ENCODE assay signal across 17 cellular contexts in genomic region chr12:103698752-103699540, GRCh38.
A peak's percentile ranks its signal among the peaks of the same experiment; 100 is the strongest.
DNase-seq lines count a peak whose midpoint lies in the region; ATAC-seq and TF ChIP-seq lines count a peak whose summit lies in the region.
"Had no signal": no experiment of that assay in that cellular context is flagged by ENCODE, and none has a peak within 500 bp of the region (broad histone marks: within the 10 kb centered on the region; RNA-seq: fewer than 3 reads in every experiment).

No MANE protein-coding gene starts in this region.

- no peaks in the 10 kb centered on the region for H3K9me3 ChIP-seq in naive thymus-derived CD4-positive, alpha-beta T cell (ENCODE audit: control insufficient read depth in 2 of 3, low read length in 3 of 3)
- H3K9me3 ChIP-seq: adrenal gland, HAP-1, uterus had no signal

- peak; percentile 24 for DNase-seq in GM10266 (ENCODE audit: extremely low spot score)
- peak; percentile 23 to 59 for DNase-seq in HL-60 (ENCODE audit: low read depth in 1 of 2, low spot score in 1 of 2)
- no peak for DNase-seq in activated naive CD8-positive, alpha-beta T cell treated with anti-CD3 and anti-CD28 coated beads for 36 hours
- DNase-seq in naive thymus-derived CD4-positive, alpha-beta T cell = no peak
- DNase-seq in T-helper 9 cell = no peak
- no peak for DNase-seq in brain microvascular endothelial cell
- DNase-seq: activated CD4-positive, CD25-positive, alpha-beta regulatory T cell; adrenal gland; mesenchymal stem cell; NCI-H510A treated with DMSO at 0.1 percent for 48 hours; stimulated activated CD4-positive, alpha-beta T cell treated with anti-CD3 and anti-CD28 coated beads, Interleukin-4, amount 100 ng/mL, for 24 hours; uterus had no signal

- POLR2A ChIA-PET in naive thymus-derived CD4-positive, alpha-beta T cell (lab: Charles Lee) = no interaction called here

- no peaks in the 10 kb centered on the region for H3K9me3 Mint-ChIP-seq in activated naive CD8-positive, alpha-beta T cell treated with anti-CD3 and anti-CD28 coated beads for 36 hours
- H3K9me3 Mint-ChIP-seq in naive thymus-derived CD4-positive, alpha-beta T cell = no peaks in the 10 kb centered on the region
- H3K9me3 Mint-ChIP-seq: neural crest cell; T-helper 1 cell treated with Interleukin-12 subunit alpha and Interleukin-12 subunit beta and Interleukin-4 antibody, amounts not matched to agents 30 μg/mL and 1 μg/mL, for 36 hours had no signal

- peaks cover 9% of the 10 kb centered on the region for H3K4me1 Mint-ChIP-seq in activated naive CD8-positive, alpha-beta T cell treated with anti-CD3 and anti-CD28 coated beads for 36 hours
- H3K4me1 Mint-ChIP-seq in naive thymus-derived CD4-positive, alpha-beta T cell = no peaks in the 10 kb centered on the region
- H3K4me1 Mint-ChIP-seq: neural crest cell had no signal

- intact Hi-C loops in naive thymus-derived CD4-positive, alpha-beta T cell (cut with micrococcal nuclease) = no loop called here

- no peaks in the 10 kb centered on the region for H3K36me3 Mint-ChIP-seq in activated naive CD8-positive, alpha-beta T cell treated with anti-CD3 and anti-CD28 coated beads for 36 hours
- no peaks in the 10 kb centered on the region for H3K36me3 Mint-ChIP-seq in naive thymus-derived CD4-positive, alpha-beta T cell

- CTCF ChIA-PET in naive thymus-derived CD4-positive, alpha-beta T cell (lab: Charles Lee) = no interaction called here

- H3K4me3 ChIP-seq in HL-60 (replicated peaks; ENCODE audit: insufficient read depth, low read length) = no peak overlapping the region
- H3K4me3 ChIP-seq in naive thymus-derived CD4-positive, alpha-beta T cell (ENCODE audit: low read length) = no peak overlapping the region
- no peak overlapping the region for H3K4me3 ChIP-seq in brain microvascular endothelial cell (ENCODE audit: low read depth, low read length)
- H3K4me3 ChIP-seq: adrenal gland, HAP-1, uterus had no signal

- H3K36me3 ChIP-seq in naive thymus-derived CD4-positive, alpha-beta T cell (ENCODE audit: control insufficient read depth in 2 of 3, insufficient read depth in 3 of 3, low read length in 3 of 3) = no peaks in the 10 kb centered on the region
- H3K36me3 ChIP-seq in brain microvascular endothelial cell (replicated peaks) = no peaks in the 10 kb centered on the region
- H3K36me3 ChIP-seq: adrenal gland, HAP-1, uterus had no signal

- H3K4me3 Mint-ChIP-seq in activated naive CD8-positive, alpha-beta T cell treated with anti-CD3 and anti-CD28 coated beads for 36 hours = no peak overlapping the region
- no peak overlapping the region for H3K4me3 Mint-ChIP-seq in naive thymus-derived CD4-positive, alpha-beta T cell
- H3K4me3 Mint-ChIP-seq: neural crest cell; T-helper 1 cell treated with Interleukin-12 subunit alpha and Interleukin-12 subunit beta and Interleukin-4 antibody, amounts not matched to agents 30 μg/mL and 1 μg/mL, for 36 hours had no signal

- H3K4me1 ChIP-seq in naive thymus-derived CD4-positive, alpha-beta T cell (ENCODE audit: control insufficient read depth in 2 of 2, insufficient read depth in 2 of 2, low read length in 2 of 2) = no peaks in the 10 kb centered on the region
- H3K4me1 ChIP-seq: adrenal gland, HAP-1, uterus had no signal

- H3K27ac ChIP-seq in HL-60 (replicated peaks) (peak overlapping the region; percentile 55), brain microvascular endothelial cell (no peak overlapping the region)
- H3K27ac ChIP-seq in naive thymus-derived CD4-positive, alpha-beta T cell (ENCODE audit: low read depth, low read length) = no peak overlapping the region
- H3K27ac ChIP-seq: adrenal gland, uterus had no signal

- in situ Hi-C loops in brain microvascular endothelial cell (cut with HindIII; ENCODE audit: low pct_ligation_motif_present, low sequenced_read_pairs) = no loop called here

- peaks cover 17% of the 10 kb centered on the region for H3K27me3 Mint-ChIP-seq in activated naive CD8-positive, alpha-beta T cell treated with anti-CD3 and anti-CD28 coated beads for 36 hours
- H3K27me3 Mint-ChIP-seq in naive thymus-derived CD4-positive, alpha-beta T cell = peaks cover 6 to 37% (median 18%) of the 10 kb centered on the region in 5 donors

- no peaks in the 10 kb centered on the region for H3K27me3 ChIP-seq in HL-60 (ENCODE audit: insufficient read depth, poor library complexity, severe bottlenecking)
- peaks cover 0 to 3% of the 10 kb centered on the region in 2 donors for H3K27me3 ChIP-seq in naive thymus-derived CD4-positive, alpha-beta T cell (ENCODE audit: control insufficient read depth in 2 of 2, insufficient read depth in 2 of 2, low read length in 2 of 2)
- H3K27me3 ChIP-seq in brain microvascular endothelial cell (replicated peaks) = no peaks in the 10 kb centered on the region
- H3K27me3 ChIP-seq: adrenal gland, uterus had no signal

- ATAC-seq in naive thymus-derived CD4-positive, alpha-beta T cell = peak; percentile 36
- ATAC-seq in HG02759 (IDR thresholded peaks at IDR 0.05; ENCODE audit: unreplicated experiment) = no peak
- ATAC-seq: sciatic nerve had no signal

- TF ChIP-seq CTCF in GM10266 (IDR thresholded peaks at IDR 0.05; ENCODE audit: control insufficient read depth, insufficient read depth, low read depth, missing control alignments) = no peak
- no peak for TF ChIP-seq CTCF in HL-60 (IDR thresholded peaks at IDR 0.05; ENCODE audit: insufficient read depth, low read length)
- TF ChIP-seq CTCF in brain microvascular endothelial cell (IDR thresholded peaks at IDR 0.05; ENCODE audit: low read depth, low read length, missing control alignments) = no peak

- peak overlapping the region; percentile 3 for H3K27ac Mint-ChIP-seq in activated naive CD8-positive, alpha-beta T cell treated with anti-CD3 and anti-CD28 coated beads for 36 hours
- peak overlapping the region in 1 of 9 donors; percentile 20 for H3K27ac Mint-ChIP-seq in naive thymus-derived CD4-positive, alpha-beta T cell
- H3K27ac Mint-ChIP-seq: T-helper 1 cell treated with Interleukin-12 subunit alpha and Interleukin-12 subunit beta and Interleukin-4 antibody, amounts not matched to agents 30 μg/mL and 1 μg/mL, for 36 hours had no signal

Comparison
In these comparisons a context has a peak if more than half of its experiments do, and no peak if none do; other contexts are left out.
1. DNase-seq: peak in GM10266 (single experiment) and HL-60 (2 of 2); none in activated naive CD8-positive, alpha-beta T cell treated with anti-CD3 and anti-CD28 coated beads for 36 hours (single experiment), naive thymus-derived CD4-positive, alpha-beta T cell (0 of 9), T-helper 9 cell (single experiment) and brain microvascular endothelial cell (single experiment).